Comparison of ENCODE assay signal across 1 cellular context in the genomic region with DNA sequence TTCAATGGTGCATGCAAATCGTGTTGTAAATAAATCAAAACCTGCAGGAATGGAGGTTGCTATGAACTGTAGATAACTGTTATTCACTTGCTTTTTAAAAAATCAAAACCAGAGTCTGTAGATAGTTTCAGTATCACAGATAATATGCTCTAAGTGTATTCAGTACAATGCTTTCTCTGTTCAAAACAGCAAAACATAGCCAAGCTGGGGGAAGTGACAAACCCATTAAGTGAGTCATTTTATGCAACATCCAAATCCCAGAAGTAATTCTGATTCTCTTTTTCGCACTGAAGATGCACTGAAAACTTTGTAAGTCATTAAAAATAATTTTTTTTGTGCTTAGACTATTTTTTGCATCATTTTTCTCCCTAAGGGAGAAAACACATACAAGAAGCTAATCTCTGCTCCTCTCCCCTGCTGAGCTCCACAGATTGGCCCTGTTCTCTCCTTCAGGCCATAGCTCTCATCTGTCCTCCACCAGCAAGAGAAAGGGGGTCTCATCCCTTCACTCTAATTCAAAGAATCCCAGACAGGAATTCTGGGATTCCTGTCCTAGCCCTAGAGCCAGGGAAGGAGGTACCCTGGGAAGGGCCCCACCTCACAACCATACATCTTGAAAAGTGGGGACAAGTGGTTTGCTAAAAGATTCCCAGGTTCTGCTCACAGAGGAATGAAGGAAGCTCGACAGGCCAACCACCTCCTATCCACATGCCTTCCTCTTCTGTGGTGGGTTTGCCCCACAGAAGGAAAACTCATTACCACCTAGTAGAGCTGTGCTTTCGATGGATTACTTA.
TF ChIP-seq lines count a peak whose summit lies in the region.

No MANE protein-coding gene starts in this region.

TF ChIP-seq in SK-N-SH, 30 proteins besides CTCF, POLR2A, EP300 and RAD21 (continued from another document):
- TF ChIP-seq, protein P1, sequence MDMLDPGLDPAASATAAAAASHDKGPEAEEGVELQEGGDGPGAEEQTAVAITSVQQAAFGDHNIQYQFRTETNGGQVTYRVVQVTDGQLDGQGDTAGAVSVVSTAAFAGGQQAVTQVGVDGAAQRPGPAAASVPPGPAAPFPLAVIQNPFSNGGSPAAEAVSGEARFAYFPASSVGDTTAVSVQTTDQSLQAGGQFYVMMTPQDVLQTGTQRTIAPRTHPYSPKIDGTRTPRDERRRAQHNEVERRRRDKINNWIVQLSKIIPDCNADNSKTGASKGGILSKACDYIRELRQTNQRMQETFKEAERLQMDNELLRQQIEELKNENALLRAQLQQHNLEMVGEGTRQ (IDR thresholded peaks at IDR 0.05; ENCODE audit: borderline replicate concordance, low read depth, low read length), result no peak
- no peak for TF ChIP-seq RFX5 (IDR thresholded peaks at IDR 0.05; ENCODE audit: low read length)
- TF ChIP-seq NRF1 (IDR thresholded peaks at IDR 0.05; ENCODE audit: low read depth, low read length), result no peak
- no peak for TF ChIP-seq YY1 (IDR thresholded peaks at IDR 0.05; ENCODE audit: low read depth)
- peak; percentile 63; the same call in 1 of the 2 replicates for TF ChIP-seq TCF12 (IDR thresholded peaks at IDR 0.05)
- TF ChIP-seq CHD2 (IDR thresholded peaks at IDR 0.05; ENCODE audit: low read length, partially characterized antibody), result no peak
- peak; percentile 38; the same call in 1 of the 2 replicates for TF ChIP-seq NFIC (IDR thresholded peaks at IDR 0.05; ENCODE audit: borderline replicate concordance)
- TF ChIP-seq MXI1 (IDR thresholded peaks at IDR 0.05; ENCODE audit: low read depth, low read length), result no peak
- no peak for TF ChIP-seq ZBTB33 (IDR thresholded peaks at IDR 0.05; ENCODE audit: borderline replicate concordance, low read depth)
- TF ChIP-seq GATA2 (CRISPR knock-in tag; IDR thresholded peaks at IDR 0.05), result no peak
